In the genomic region with DNA sequence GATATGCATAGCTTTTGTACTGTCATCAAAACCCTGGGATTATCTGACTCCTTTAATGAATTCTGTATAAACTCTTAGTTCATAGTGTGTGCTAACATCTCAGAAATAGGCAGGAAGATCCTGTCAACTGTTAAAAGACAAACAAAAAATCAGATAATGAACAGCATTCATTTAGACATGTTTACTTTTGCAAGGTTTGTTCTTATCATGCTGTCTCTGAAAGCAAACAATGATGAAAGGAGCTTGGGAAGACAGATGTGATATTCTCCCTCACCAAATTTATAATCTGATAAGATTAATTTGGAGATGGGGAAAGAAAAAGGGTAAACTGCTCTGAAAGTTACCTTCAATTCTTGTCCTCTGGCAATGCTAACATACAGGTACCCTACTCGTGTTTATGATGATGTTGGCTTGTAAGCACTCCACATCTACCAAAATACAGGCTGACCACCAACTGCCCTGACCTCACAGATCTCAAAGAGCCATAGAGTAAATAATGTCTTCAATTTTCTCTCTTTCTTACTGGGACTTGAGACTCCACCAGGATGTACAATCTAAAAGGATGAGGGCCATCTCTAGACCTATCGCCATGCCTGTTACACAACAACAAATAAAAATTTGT, we compare ENCODE assay signal across 1 cellular context.
TF ChIP-seq lines count a peak whose summit lies in the region.

No MANE protein-coding gene starts in this region.

TF ChIP-seq in HepG2, 621 proteins besides CTCF, POLR2A, EP300 and RAD21 (continued from another document and continues in another):
- no peak for TF ChIP-seq PCBP2 (optimal IDR thresholded peaks at IDR 0.05; ENCODE audit: low read depth, low read length, poor library complexity, severe bottlenecking)
- no peak for TF ChIP-seq ZNF10 (CRISPR knock-in tag; IDR thresholded peaks at IDR 0.05; ENCODE audit: borderline replicate concordance, low read depth)
- no peak for TF ChIP-seq HNRNPH1 (optimal IDR thresholded peaks at IDR 0.05; ENCODE audit: low read depth, low read length)
- no peak for TF ChIP-seq ZNF33B (CRISPR knock-in tag; IDR thresholded peaks at IDR 0.05)
- TF ChIP-seq, protein P1, sequence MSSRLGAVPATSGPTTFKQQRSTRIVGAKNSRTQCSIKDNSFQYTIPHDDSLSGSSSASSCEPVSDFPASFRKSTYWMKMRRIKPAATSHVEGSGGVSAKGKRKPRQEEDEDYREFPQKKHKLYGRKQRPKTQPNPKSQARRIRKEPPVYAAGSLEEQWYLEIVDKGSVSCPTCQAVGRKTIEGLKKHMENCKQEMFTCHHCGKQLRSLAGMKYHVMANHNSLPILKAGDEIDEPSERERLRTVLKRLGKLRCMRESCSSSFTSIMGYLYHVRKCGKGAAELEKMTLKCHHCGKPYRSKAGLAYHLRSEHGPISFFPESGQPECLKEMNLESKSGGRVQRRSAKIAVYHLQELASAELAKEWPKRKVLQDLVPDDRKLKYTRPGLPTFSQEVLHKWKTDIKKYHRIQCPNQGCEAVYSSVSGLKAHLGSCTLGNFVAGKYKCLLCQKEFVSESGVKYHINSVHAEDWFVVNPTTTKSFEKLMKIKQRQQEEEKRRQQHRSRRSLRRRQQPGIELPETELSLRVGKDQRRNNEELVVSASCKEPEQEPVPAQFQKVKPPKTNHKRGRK (CRISPR knock-in tag; IDR thresholded peaks at IDR 0.05) = no peak
- TF ChIP-seq ZNF264 (CRISPR knock-in tag; IDR thresholded peaks at IDR 0.05) = no peak; the same call in 1 of the 2 replicates
- no peak for TF ChIP-seq HOXA3 (CRISPR knock-in tag; IDR thresholded peaks at IDR 0.05)
- no peak for TF ChIP-seq U2AF2 (IDR thresholded peaks at IDR 0.05; ENCODE audit: low read depth, low read length)
- TF ChIP-seq AKAP8 (CRISPR knock-in tag; IDR thresholded peaks at IDR 0.05) = no peak
- TF ChIP-seq, protein P2, sequence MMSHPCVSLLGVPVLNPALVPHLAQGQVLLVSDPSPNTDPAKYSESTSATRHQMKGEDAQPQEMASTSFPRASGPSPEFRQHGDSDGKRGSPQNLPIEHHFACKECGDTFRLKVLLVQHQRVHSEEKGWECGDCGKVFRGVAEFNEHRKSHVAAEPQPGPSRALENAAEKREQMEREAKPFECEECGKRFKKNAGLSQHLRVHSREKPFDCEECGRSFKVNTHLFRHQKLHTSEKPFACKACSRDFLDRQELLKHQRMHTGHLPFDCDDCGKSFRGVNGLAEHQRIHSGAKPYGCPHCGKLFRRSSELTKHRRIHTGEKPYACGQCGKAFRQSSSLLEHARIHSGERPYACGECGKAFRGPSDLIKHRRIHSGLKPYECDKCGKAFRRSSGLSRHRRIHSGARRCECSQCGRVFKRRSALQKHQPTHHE (CRISPR knock-in tag; IDR thresholded peaks at IDR 0.05; ENCODE audit: borderline replicate concordance) = no peak
- TF ChIP-seq, protein P3, sequence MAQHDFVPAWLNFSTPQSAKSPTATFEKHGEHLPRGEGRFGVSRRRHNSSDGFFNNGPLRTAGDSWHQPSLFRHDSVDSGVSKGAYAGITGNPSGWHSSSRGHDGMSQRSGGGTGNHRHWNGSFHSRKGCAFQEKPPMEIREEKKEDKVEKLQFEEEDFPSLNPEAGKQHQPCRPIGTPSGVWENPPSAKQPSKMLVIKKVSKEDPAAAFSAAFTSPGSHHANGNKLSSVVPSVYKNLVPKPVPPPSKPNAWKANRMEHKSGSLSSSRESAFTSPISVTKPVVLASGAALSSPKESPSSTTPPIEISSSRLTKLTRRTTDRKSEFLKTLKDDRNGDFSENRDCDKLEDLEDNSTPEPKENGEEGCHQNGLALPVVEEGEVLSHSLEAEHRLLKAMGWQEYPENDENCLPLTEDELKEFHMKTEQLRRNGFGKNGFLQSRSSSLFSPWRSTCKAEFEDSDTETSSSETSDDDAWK (CRISPR knock-in tag; IDR thresholded peaks at IDR 0.05) = no peak
- 0 out of 2 replicates have a peak, but pooled peaks have one; percentile 27 for TF ChIP-seq SMYD3 (CRISPR knock-in tag; IDR thresholded peaks at IDR 0.05)
- no peak for TF ChIP-seq ZNF713 (CRISPR knock-in tag; IDR thresholded peaks at IDR 0.05)
- TF ChIP-seq SUZ12 (IDR thresholded peaks at IDR 0.05; ENCODE audit: low read depth, low read length) = no peak
- TF ChIP-seq, protein P4, sequence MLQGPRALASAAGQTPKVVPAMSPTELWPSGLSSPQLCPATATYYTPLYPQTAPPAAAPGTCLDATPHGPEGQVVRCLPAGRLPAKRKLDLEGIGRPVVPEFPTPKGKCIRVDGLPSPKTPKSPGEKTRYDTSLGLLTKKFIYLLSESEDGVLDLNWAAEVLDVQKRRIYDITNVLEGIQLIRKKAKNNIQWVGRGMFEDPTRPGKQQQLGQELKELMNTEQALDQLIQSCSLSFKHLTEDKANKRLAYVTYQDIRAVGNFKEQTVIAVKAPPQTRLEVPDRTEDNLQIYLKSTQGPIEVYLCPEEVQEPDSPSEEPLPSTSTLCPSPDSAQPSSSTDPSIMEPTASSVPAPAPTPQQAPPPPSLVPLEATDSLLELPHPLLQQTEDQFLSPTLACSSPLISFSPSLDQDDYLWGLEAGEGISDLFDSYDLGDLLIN (CRISPR knock-in tag; IDR thresholded peaks at IDR 0.05; ENCODE audit: borderline replicate concordance) = no peak
- TF ChIP-seq ZNF230 (CRISPR knock-in tag; IDR thresholded peaks at IDR 0.05) = no peak
- TF ChIP-seq, protein P5, sequence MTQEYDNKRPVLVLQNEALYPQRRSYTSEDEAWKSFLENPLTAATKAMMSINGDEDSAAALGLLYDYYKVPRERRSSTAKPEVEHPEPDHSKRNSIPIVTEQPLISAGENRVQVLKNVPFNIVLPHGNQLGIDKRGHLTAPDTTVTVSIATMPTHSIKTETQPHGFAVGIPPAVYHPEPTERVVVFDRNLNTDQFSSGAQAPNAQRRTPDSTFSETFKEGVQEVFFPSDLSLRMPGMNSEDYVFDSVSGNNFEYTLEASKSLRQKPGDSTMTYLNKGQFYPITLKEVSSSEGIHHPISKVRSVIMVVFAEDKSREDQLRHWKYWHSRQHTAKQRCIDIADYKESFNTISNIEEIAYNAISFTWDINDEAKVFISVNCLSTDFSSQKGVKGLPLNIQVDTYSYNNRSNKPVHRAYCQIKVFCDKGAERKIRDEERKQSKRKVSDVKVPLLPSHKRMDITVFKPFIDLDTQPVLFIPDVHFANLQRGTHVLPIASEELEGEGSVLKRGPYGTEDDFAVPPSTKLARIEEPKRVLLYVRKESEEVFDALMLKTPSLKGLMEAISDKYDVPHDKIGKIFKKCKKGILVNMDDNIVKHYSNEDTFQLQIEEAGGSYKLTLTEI (CRISPR knock-in tag; conservative IDR thresholded peaks at IDR 0.05) = no peak
- no peak for TF ChIP-seq ZIK1 (CRISPR knock-in tag; IDR thresholded peaks at IDR 0.05; ENCODE audit: borderline replicate concordance, low read depth)
- TF ChIP-seq HOXA7 (CRISPR knock-in tag; IDR thresholded peaks at IDR 0.05) = no peak
- TF ChIP-seq, protein P6, sequence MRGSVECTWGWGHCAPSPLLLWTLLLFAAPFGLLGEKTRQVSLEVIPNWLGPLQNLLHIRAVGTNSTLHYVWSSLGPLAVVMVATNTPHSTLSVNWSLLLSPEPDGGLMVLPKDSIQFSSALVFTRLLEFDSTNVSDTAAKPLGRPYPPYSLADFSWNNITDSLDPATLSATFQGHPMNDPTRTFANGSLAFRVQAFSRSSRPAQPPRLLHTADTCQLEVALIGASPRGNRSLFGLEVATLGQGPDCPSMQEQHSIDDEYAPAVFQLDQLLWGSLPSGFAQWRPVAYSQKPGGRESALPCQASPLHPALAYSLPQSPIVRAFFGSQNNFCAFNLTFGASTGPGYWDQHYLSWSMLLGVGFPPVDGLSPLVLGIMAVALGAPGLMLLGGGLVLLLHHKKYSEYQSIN (CRISPR knock-in tag; IDR thresholded peaks at IDR 0.05; ENCODE audit: borderline replicate concordance) = no peak
- TF ChIP-seq, protein P7, sequence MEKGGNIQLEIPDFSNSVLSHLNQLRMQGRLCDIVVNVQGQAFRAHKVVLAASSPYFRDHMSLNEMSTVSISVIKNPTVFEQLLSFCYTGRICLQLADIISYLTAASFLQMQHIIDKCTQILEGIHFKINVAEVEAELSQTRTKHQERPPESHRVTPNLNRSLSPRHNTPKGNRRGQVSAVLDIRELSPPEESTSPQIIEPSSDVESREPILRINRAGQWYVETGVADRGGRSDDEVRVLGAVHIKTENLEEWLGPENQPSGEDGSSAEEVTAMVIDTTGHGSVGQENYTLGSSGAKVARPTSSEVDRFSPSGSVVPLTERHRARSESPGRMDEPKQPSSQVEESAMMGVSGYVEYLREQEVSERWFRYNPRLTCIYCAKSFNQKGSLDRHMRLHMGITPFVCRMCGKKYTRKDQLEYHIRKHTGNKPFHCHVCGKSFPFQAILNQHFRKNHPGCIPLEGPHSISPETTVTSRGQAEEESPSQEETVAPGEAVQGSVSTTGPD (CRISPR knock-in tag; IDR thresholded peaks at IDR 0.05) = no peak
- no peak for TF ChIP-seq ZNF354B (CRISPR knock-in tag; IDR thresholded peaks at IDR 0.05)
- TF ChIP-seq SPEN (CRISPR knock-in tag; IDR thresholded peaks at IDR 0.05; ENCODE audit: low read depth) = no peak
- TF ChIP-seq, protein P8, sequence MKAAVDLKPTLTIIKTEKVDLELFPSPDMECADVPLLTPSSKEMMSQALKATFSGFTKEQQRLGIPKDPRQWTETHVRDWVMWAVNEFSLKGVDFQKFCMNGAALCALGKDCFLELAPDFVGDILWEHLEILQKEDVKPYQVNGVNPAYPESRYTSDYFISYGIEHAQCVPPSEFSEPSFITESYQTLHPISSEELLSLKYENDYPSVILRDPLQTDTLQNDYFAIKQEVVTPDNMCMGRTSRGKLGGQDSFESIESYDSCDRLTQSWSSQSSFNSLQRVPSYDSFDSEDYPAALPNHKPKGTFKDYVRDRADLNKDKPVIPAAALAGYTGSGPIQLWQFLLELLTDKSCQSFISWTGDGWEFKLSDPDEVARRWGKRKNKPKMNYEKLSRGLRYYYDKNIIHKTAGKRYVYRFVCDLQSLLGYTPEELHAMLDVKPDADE (CRISPR knock-in tag; IDR thresholded peaks at IDR 0.05) = no peak
- TF ChIP-seq SSRP1 (CRISPR knock-in tag; IDR thresholded peaks at IDR 0.05) = no peak
- TF ChIP-seq, protein P9, sequence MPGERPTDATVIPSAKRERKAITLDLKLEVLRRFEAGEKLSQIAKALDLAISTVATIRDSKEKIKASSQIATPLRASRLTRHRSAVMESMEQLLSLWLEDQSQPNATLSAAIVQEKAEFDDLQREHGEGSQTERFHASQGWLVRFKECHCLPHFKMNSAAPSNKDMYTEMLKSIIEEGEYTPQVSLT (CRISPR knock-in tag; IDR thresholded peaks at IDR 0.05; ENCODE audit: borderline replicate concordance, low read depth) = no peak
- TF ChIP-seq, protein P10, sequence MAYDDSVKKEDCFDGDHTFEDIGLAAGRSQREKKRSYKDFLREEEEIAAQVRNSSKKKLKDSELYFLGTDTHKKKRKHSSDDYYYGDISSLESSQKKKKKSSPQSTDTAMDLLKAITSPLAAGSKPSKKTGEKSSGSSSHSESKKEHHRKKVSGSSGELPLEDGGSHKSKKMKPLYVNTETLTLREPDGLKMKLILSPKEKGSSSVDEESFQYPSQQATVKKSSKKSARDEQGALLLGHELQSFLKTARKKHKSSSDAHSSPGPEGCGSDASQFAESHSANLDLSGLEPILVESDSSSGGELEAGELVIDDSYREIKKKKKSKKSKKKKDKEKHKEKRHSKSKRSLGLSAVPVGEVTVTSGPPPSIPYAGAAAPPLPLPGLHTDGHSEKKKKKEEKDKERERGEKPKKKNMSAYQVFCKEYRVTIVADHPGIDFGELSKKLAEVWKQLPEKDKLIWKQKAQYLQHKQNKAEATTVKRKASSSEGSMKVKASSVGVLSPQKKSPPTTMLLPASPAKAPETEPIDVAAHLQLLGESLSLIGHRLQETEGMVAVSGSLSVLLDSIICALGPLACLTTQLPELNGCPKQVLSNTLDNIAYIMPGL (CRISPR knock-in tag; IDR thresholded peaks at IDR 0.05; ENCODE audit: borderline replicate concordance in 1 of 2, low read depth in 1 of 2) = no peak; a peak in 1 of 4 replicates
- no peak for TF ChIP-seq ZNF510 (CRISPR knock-in tag; IDR thresholded peaks at IDR 0.05; ENCODE audit: low read depth)
- no peak; the same call in 1 of the 2 replicates for TF ChIP-seq FOXO1 (CRISPR knock-in tag; IDR thresholded peaks at IDR 0.05)
- TF ChIP-seq MAFF (IDR thresholded peaks at IDR 0.05; ENCODE audit: low read depth, low read length) = no peak
- TF ChIP-seq, protein P11, sequence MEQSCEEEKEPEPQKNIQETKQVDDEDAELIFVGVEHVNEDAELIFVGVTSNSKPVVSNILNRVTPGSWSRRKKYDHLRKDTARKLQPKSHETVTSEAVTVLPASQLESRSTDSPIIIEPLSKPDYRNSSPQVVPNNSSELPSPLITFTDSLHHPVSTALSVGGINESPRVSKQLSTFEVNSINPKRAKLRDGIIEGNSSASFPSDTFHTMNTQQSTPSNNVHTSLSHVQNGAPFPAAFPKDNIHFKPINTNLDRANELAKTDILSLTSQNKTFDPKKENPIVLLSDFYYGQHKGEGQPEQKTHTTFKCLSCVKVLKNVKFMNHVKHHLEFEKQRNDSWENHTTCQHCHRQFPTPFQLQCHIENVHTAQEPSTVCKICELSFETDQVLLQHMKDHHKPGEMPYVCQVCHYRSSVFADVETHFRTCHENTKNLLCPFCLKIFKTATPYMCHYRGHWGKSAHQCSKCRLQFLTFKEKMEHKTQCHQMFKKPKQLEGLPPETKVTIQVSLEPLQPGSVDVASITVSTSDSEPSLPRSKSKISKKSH (CRISPR knock-in tag; IDR thresholded peaks at IDR 0.05; ENCODE audit: borderline replicate concordance) = no peak
- TF ChIP-seq MEIS2 (CRISPR knock-in tag; IDR thresholded peaks at IDR 0.05) = peak; percentile 37; the same call in 1 of the 2 replicates
- TF ChIP-seq RFX5 (IDR thresholded peaks at IDR 0.05; ENCODE audit: low read depth, low read length) = no peak
- TF ChIP-seq ZNF660 (CRISPR knock-in tag; IDR thresholded peaks at IDR 0.05; ENCODE audit: borderline replicate concordance, low read depth) = no peak
- TF ChIP-seq ZNF564 (CRISPR knock-in tag; IDR thresholded peaks at IDR 0.05) = no peak
- TF ChIP-seq ZKSCAN8 (CRISPR knock-in tag; IDR thresholded peaks at IDR 0.05; ENCODE audit: borderline replicate concordance) = no peak
- TF ChIP-seq ZBTB7B (CRISPR knock-in tag; IDR thresholded peaks at IDR 0.05) = no peak
- no peak for TF ChIP-seq KMT2A (CRISPR knock-in tag; IDR thresholded peaks at IDR 0.05)
- peak; percentile 27; the same call in 1 of the 2 replicates for TF ChIP-seq SIX1 (CRISPR knock-in tag; IDR thresholded peaks at IDR 0.05; ENCODE audit: borderline replicate concordance)
- TF ChIP-seq, protein P12, sequence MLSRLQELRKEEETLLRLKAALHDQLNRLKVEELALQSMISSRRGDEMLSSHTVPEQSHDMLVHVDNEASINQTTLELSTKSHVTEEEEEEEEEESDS (CRISPR knock-in tag; IDR thresholded peaks at IDR 0.05; ENCODE audit: borderline replicate concordance) = no peak
- no peak for TF ChIP-seq HDAC1 (CRISPR knock-in tag; IDR thresholded peaks at IDR 0.05)
- TF ChIP-seq GTF2F1 (IDR thresholded peaks at IDR 0.05; ENCODE audit: low read length) = no peak
- TF ChIP-seq, protein P13, sequence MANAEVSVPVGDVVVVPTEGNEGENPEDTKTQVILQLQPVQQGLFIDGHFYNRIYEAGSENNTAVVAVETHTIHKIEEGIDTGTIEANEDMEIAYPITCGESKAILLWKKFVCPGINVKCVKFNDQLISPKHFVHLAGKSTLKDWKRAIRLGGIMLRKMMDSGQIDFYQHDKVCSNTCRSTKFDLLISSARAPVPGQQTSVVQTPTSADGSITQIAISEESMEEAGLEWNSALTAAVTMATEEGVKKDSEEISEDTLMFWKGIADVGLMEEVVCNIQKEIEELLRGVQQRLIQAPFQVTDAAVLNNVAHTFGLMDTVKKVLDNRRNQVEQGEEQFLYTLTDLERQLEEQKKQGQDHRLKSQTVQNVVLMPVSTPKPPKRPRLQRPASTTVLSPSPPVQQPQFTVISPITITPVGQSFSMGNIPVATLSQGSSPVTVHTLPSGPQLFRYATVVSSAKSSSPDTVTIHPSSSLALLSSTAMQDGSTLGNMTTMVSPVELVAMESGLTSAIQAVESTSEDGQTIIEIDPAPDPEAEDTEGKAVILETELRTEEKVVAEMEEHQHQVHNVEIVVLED (CRISPR knock-in tag; IDR thresholded peaks at IDR 0.05; ENCODE audit: borderline replicate concordance) = no peak
- no peak for TF ChIP-seq ZNF12 (CRISPR knock-in tag; IDR thresholded peaks at IDR 0.05)
- no peak for TF ChIP-seq RFX1 (IDR thresholded peaks at IDR 0.05)
- TF ChIP-seq PHF5A (CRISPR knock-in tag; IDR thresholded peaks at IDR 0.05; ENCODE audit: low read depth, unreplicated experiment) = peak; percentile 45
- TF ChIP-seq ZNF430 (CRISPR knock-in tag; IDR thresholded peaks at IDR 0.05) = no peak
